Comparison of ENCODE assay signal across 1 cellular context in genomic region chr19:39645800-39646411, GRCh38.
TF ChIP-seq lines count a peak whose summit lies in the region.

No MANE protein-coding gene starts in this region.

TF ChIP-seq in HepG2, 621 proteins besides CTCF, POLR2A, EP300 and RAD21 (continued from another document and continues in another):
- TF ChIP-seq ZNF609 (CRISPR knock-in tag; IDR thresholded peaks at IDR 0.05; ENCODE audit: borderline replicate concordance) = no peak
- TF ChIP-seq ZNF598 (CRISPR knock-in tag; IDR thresholded peaks at IDR 0.05; ENCODE audit: borderline replicate concordance) = no peak
- no peak for TF ChIP-seq CC2D1A (CRISPR knock-in tag; IDR thresholded peaks at IDR 0.05)
- TF ChIP-seq ZBTB25 (CRISPR knock-in tag; IDR thresholded peaks at IDR 0.05) = 0 out of 2 replicates have a peak, but pooled peaks have one; percentile 34
- TF ChIP-seq MTF2 (CRISPR knock-in tag; IDR thresholded peaks at IDR 0.05; ENCODE audit: borderline replicate concordance) = no peak
- TF ChIP-seq HOXA7 (CRISPR knock-in tag; IDR thresholded peaks at IDR 0.05) = no peak
- TF ChIP-seq SOX13 (IDR thresholded peaks at IDR 0.05) = no peak
- no peak for TF ChIP-seq SOX13 (CRISPR knock-in tag; conservative IDR thresholded peaks at IDR 0.05 in 1 of 2, IDR thresholded peaks at IDR 0.05 in 1 of 2)
- no peak for TF ChIP-seq ZNF704 (CRISPR knock-in tag; IDR thresholded peaks at IDR 0.05; ENCODE audit: borderline replicate concordance)
- no peak for TF ChIP-seq RORA (CRISPR knock-in tag; IDR thresholded peaks at IDR 0.05)
- no peak for TF ChIP-seq TCF7 (IDR thresholded peaks at IDR 0.05; ENCODE audit: low read depth)
- no peak for TF ChIP-seq U2AF1 (optimal IDR thresholded peaks at IDR 0.05; ENCODE audit: low read depth, low read length)
- TF ChIP-seq ZNF543 (CRISPR knock-in tag; IDR thresholded peaks at IDR 0.05) = no peak
- peak; percentile 65; the same call in 1 of the 2 replicates for TF ChIP-seq WIZ (CRISPR knock-in tag; IDR thresholded peaks at IDR 0.05)
- no peak for TF ChIP-seq HNF1A (IDR thresholded peaks at IDR 0.05; ENCODE audit: low read depth)
- TF ChIP-seq HNF1A (CRISPR knock-in tag; IDR thresholded peaks at IDR 0.05; ENCODE audit: borderline replicate concordance) = no peak
- TF ChIP-seq SIN3B (IDR thresholded peaks at IDR 0.05; ENCODE audit: low read length) = no peak
- peak; percentile 66 to 97 for TF ChIP-seq REST (IDR thresholded peaks at IDR 0.05; ENCODE audit: borderline replicate concordance in 1 of 2, low read depth in 1 of 2, low read length in 2 of 2)
- no peak for TF ChIP-seq JUN (CRISPR knock-in tag; IDR thresholded peaks at IDR 0.05)
- no peak for TF ChIP-seq FOXA3 (CRISPR knock-in tag; IDR thresholded peaks at IDR 0.05)
- no peak for TF ChIP-seq ZSCAN22 (CRISPR knock-in tag; IDR thresholded peaks at IDR 0.05)
- no peak for TF ChIP-seq ZNF296 (CRISPR knock-in tag; conservative IDR thresholded peaks at IDR 0.05)
- no peak for TF ChIP-seq PREB (CRISPR knock-in tag; IDR thresholded peaks at IDR 0.05)
- no peak for TF ChIP-seq HDAC1 (CRISPR knock-in tag; IDR thresholded peaks at IDR 0.05)
- TF ChIP-seq RXRA (CRISPR knock-in tag; IDR thresholded peaks at IDR 0.05) = no peak
- no peak for TF ChIP-seq CENPX (CRISPR knock-in tag; IDR thresholded peaks at IDR 0.05)
- TF ChIP-seq POLR2AphosphoS5 (IDR thresholded peaks at IDR 0.05; ENCODE audit: low read depth, low read length) = no peak
- TF ChIP-seq RARA (CRISPR knock-in tag; IDR thresholded peaks at IDR 0.05) = 0 out of 2 replicates have a peak, but pooled peaks have one; percentile 21
- peak; percentile 96 for TF ChIP-seq MIER2 (CRISPR knock-in tag; IDR thresholded peaks at IDR 0.05)
- TF ChIP-seq KDM6A (CRISPR knock-in tag; IDR thresholded peaks at IDR 0.05; ENCODE audit: low read depth) = no peak
- TF ChIP-seq ZNF232 (CRISPR knock-in tag; IDR thresholded peaks at IDR 0.05; ENCODE audit: borderline replicate concordance) = peak; percentile 56; the same call in 1 of the 2 replicates
- no peak for TF ChIP-seq ZNF576 (CRISPR knock-in tag; IDR thresholded peaks at IDR 0.05)
- TF ChIP-seq SP140L (CRISPR knock-in tag; IDR thresholded peaks at IDR 0.05; ENCODE audit: borderline replicate concordance) = no peak
- no peak for TF ChIP-seq CCDC6 (CRISPR knock-in tag; IDR thresholded peaks at IDR 0.05)
- no peak for TF ChIP-seq ZFP41 (CRISPR knock-in tag; IDR thresholded peaks at IDR 0.05; ENCODE audit: borderline replicate concordance)
- TF ChIP-seq KLF12 (CRISPR knock-in tag; IDR thresholded peaks at IDR 0.05; ENCODE audit: borderline replicate concordance) = 0 out of 2 replicates have a peak, but pooled peaks have one; percentile 34
- no peak for TF ChIP-seq GMEB1 (CRISPR knock-in tag; IDR thresholded peaks at IDR 0.05; ENCODE audit: borderline replicate concordance)
- no peak for TF ChIP-seq ZNF263 (CRISPR knock-in tag; IDR thresholded peaks at IDR 0.05)
- TF ChIP-seq ZBTB26 (CRISPR knock-in tag; IDR thresholded peaks at IDR 0.05; ENCODE audit: borderline replicate concordance) = no peak
- no peak for TF ChIP-seq SAP130 (CRISPR knock-in tag; IDR thresholded peaks at IDR 0.05; ENCODE audit: low read depth)
- TF ChIP-seq CSRNP2 (CRISPR knock-in tag; conservative IDR thresholded peaks at IDR 0.05; ENCODE audit: low read depth) = no peak
- TF ChIP-seq ZNF777 (CRISPR knock-in tag; IDR thresholded peaks at IDR 0.05) = no peak
- TF ChIP-seq JARID2 (CRISPR knock-in tag; IDR thresholded peaks at IDR 0.05; ENCODE audit: insufficient replicate concordance) = no peak
